1 cellular context compared by ENCODE assay signal in the genomic region with DNA sequence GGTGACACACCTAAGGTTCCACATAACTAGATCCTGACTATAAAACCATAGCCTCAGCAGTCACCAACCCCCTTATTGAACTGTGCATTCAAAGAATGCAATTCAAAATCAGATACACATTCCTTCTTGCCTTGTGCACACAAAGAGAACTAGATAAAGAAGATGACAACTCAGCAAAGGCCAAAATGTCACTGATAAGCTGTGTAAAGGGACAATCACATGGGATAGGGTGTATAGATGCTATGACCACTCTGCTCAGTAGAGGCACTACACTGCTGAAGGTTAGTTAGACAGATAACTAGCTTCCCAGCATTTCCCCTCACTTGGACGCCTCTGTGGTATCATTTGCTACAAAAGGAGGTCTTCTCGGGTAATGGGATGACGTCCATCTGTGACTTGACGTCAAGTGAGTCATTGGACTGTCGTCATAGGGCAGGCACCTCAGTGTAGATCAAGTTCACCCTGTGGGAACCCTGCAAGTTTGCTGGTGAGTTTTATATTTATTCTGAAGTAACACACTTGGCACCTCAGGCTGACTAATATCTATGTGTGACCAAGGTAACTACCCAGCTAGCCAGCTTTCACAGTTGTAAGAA.
A peak's percentile ranks its signal among the peaks of the same experiment; 100 is the strongest.
TF ChIP-seq lines count a peak whose summit lies in the region.

No MANE protein-coding gene starts in this region.

TF ChIP-seq in HepG2, 621 proteins besides CTCF, POLR2A, EP300 and RAD21 (continued from another document):
- TF ChIP-seq, protein P1, sequence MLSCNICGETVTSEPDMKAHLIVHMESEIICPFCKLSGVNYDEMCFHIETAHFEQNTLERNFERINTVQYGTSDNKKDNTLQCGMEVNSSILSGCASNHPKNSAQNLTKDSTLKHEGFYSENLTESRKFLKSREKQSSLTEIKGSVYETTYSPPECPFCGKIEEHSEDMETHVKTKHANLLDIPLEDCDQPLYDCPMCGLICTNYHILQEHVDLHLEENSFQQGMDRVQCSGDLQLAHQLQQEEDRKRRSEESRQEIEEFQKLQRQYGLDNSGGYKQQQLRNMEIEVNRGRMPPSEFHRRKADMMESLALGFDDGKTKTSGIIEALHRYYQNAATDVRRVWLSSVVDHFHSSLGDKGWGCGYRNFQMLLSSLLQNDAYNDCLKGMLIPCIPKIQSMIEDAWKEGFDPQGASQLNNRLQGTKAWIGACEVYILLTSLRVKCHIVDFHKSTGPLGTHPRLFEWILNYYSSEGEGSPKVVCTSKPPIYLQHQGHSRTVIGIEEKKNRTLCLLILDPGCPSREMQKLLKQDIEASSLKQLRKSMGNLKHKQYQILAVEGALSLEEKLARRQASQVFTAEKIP (CRISPR knock-in tag; IDR thresholded peaks at IDR 0.05; ENCODE audit: borderline replicate concordance) = no peak
- TF ChIP-seq JUND (CRISPR knock-in tag; IDR thresholded peaks at IDR 0.05) (no peak), MIXL1 (CRISPR knock-in tag; IDR thresholded peaks at IDR 0.05) (no peak), NCOA2 (CRISPR knock-in tag; IDR thresholded peaks at IDR 0.05) (0 out of 2 replicates have a peak, but pooled peaks have one; percentile 31), CBX1 (IDR thresholded peaks at IDR 0.05; ENCODE audit: low read depth) (no peak), TBX3 (IDR thresholded peaks at IDR 0.05; ENCODE audit: borderline replicate concordance) (peak; percentile 26; the same call in 1 of the 2 replicates), ZNF329 (CRISPR knock-in tag; IDR thresholded peaks at IDR 0.05; ENCODE audit: low read depth) (no peak), BCL6 (CRISPR knock-in tag; IDR thresholded peaks at IDR 0.05) (no peak; the same call in 1 of the 2 replicates), ADNP (CRISPR knock-in tag; IDR thresholded peaks at IDR 0.05) (no peak), MAFF (IDR thresholded peaks at IDR 0.05; ENCODE audit: low read depth, low read length) (peak; percentile 11; the same call in 1 of the 2 replicates)
- TF ChIP-seq, protein P2, sequence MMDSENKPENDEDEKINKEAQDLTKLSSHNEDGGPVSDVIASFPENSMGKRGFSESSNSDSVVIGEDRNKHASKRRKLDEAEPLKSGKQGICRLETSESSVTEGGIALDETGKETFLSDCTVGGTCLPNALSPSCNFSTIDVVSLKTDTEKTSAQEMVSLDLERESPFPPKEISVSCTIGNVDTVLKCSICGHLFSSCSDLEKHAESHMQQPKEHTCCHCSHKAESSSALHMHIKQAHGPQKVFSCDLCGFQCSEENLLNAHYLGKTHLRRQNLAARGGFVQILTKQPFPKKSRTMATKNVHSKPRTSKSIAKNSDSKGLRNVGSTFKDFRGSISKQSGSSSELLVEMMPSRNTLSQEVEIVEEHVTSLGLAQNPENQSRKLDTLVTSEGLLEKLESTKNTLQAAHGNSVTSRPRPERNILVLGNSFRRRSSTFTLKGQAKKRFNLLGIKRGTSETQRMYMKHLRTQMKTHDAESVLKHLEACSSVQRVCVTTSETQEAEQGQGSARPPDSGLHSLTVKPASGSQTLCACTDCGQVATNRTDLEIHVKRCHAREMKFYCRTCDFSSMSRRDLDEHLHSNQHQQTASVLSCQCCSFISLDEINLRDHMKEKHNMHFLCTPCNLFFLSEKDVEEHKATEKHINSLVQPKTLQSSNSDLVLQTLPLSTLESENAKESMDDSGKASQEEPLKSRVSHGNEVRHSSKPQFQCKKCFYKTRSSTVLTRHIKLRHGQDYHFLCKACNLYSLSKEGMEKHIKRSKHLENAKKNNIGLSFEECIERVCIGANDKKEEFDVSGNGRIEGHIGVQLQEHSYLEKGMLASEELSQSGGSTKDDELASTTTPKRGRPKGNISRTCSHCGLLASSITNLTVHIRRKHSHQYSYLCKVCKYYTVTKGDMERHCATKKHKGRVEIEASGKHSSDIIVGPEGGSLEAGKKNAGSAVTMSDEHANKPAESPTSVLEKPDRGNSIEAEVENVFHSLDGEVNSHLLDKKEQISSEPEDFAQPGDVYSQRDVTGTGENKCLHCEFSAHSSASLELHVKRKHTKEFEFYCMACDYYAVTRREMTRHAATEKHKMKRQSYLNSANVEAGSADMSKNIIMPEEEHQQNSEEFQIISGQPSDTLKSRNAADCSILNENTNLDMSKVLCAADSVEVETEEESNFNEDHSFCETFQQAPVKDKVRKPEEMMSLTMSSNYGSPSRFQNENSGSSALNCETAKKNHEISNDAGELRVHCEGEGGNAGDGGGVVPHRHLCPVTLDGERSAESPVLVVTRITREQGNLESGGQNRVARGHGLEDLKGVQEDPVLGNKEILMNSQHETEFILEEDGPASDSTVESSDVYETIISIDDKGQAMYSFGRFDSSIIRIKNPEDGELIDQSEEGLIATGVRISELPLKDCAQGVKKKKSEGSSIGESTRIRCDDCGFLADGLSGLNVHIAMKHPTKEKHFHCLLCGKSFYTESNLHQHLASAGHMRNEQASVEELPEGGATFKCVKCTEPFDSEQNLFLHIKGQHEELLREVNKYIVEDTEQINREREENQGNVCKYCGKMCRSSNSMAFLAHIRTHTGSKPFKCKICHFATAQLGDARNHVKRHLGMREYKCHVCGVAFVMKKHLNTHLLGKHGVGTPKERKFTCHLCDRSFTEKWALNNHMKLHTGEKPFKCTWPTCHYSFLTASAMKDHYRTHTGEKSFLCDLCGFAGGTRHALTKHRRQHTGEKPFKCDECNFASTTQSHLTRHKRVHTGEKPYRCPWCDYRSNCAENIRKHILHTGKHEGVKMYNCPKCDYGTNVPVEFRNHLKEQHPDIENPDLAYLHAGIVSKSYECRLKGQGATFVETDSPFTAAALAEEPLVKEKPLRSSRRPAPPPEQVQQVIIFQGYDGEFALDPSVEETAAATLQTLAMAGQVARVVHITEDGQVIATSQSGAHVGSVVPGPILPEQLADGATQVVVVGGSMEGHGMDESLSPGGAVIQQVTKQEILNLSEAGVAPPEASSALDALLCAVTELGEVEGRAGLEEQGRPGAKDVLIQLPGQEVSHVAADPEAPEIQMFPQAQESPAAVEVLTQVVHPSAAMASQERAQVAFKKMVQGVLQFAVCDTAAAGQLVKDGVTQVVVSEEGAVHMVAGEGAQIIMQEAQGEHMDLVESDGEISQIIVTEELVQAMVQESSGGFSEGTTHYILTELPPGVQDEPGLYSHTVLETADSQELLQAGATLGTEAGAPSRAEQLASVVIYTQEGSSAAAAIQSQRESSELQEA (CRISPR knock-in tag; IDR thresholded peaks at IDR 0.05; ENCODE audit: not compliant biosample characterization) = no peak
- TF ChIP-seq, protein P3, sequence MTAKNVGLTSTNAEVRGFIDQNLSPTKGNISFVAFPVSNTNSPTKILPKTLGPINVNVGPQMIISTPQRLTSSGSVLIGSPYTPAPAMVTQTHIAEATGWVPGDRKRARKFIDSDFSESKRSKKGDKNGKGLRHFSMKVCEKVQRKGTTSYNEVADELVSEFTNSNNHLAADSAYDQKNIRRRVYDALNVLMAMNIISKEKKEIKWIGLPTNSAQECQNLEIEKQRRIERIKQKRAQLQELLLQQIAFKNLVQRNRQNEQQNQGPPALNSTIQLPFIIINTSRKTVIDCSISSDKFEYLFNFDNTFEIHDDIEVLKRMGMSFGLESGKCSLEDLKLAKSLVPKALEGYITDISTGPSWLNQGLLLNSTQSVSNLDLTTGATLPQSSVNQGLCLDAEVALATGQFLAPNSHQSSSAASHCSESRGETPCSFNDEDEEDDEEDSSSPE (CRISPR knock-in tag; IDR thresholded peaks at IDR 0.05) = no peak
- TF ChIP-seq, protein P4, sequence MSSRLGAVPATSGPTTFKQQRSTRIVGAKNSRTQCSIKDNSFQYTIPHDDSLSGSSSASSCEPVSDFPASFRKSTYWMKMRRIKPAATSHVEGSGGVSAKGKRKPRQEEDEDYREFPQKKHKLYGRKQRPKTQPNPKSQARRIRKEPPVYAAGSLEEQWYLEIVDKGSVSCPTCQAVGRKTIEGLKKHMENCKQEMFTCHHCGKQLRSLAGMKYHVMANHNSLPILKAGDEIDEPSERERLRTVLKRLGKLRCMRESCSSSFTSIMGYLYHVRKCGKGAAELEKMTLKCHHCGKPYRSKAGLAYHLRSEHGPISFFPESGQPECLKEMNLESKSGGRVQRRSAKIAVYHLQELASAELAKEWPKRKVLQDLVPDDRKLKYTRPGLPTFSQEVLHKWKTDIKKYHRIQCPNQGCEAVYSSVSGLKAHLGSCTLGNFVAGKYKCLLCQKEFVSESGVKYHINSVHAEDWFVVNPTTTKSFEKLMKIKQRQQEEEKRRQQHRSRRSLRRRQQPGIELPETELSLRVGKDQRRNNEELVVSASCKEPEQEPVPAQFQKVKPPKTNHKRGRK (CRISPR knock-in tag; IDR thresholded peaks at IDR 0.05) = no peak
- TF ChIP-seq, protein P5, sequence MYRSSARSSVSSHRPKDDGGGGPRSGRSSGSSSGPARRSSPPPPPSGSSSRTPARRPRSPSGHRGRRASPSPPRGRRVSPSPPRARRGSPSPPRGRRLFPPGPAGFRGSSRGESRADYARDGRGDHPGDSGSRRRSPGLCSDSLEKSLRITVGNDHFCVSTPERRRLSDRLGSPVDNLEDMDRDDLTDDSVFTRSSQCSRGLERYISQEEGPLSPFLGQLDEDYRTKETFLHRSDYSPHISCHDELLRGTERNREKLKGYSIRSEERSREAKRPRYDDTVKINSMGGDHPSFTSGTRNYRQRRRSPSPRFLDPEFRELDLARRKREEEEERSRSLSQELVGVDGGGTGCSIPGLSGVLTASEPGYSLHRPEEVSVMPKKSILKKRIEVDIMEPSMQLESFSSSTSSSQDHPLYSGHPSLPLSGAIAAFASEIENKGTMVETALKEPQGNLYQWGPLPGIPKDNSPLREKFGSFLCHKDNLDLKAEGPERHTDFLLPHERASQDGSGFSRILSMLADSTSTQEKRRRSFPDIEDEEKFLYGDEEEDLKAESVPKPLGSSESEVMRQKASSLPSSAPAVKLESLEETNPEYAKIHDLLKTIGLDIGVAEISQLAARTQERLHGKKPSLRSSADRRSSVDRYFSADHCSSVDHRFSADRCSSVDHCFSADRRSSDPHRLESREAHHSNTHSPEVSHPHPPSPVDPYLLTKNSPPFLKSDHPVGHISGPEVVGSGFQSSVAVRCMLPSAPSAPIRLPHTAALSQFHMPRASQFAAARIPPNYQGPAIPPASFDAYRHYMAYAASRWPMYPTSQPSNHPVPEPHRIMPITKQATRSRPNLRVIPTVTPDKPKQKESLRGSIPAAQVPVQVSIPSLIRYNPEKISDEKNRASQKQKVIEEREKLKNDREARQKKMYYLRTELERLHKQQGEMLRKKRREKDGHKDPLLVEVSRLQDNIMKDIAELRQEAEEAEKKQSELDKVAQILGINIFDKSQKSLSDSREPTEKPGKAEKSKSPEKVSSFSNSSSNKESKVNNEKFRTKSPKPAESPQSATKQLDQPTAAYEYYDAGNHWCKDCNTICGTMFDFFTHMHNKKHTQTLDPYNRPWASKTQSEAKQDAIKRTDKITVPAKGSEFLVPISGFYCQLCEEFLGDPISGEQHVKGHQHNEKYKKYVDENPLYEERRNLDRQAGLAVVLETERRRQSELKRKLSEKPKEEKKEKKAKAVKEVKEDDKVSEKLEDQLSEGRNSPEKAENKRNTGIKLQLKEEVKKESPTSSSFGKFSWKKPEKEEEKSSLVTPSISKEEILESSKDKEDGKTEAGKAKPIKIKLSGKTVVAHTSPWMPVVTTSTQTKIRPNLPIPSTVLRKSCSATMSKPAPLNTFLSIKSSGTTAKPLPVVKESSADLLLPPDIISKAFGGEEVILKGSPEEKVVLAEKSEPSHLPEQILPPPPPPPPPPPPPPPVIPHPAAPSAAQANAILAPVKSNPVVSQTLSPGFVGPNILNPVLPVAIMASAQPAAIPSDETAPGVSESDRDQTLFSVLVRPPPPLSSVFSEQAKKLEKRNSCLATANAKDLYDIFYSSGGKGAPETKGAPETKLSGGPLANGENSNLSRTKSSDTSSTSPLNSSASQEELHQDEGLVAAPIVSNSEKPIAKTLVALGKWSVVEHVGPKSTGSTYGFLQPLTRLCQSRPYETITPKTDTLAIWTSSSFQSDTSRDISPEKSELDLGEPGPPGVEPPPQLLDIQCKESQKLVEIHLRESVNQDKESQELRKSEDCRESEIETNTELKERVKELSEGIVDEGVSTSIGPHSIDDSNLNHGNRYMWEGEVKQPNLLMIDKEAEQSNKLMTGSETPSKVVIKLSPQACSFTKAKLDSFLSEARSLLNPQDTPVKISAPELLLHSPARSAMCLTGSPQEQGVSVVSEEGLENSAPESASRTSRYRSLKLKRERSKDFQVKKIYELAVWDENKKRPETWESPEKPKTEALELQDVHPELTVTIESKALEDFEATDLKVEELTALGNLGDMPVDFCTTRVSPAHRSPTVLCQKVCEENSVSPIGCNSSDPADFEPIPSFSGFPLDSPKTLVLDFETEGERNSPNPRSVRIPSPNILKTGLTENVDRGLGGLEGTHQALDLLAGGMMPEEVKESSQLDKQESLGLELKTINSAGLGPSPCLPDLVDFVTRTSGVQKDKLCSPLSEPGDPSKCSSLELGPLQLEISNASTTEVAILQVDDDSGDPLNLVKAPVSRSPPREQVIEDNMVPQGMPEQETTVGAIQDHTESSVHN (CRISPR knock-in tag; IDR thresholded peaks at IDR 0.05) = no peak
